ENCODE assay signal across 12 cellular contexts in genomic region chr1:150551049-150551783, GRCh38. TPM values are rescaled to one million over a fixed set of nuclear protein-coding genes. Genes with fewer than 3 reads are reported as not detected.
DNase-seq lines count a peak whose midpoint lies in the region; ATAC-seq and TF ChIP-seq lines count a peak whose summit lies in the region.
"Had no signal": no experiment of that assay in that cellular context is flagged by ENCODE, and none has a peak within 500 bp of the region (broad histone marks: within the 10 kb centered on the region; RNA-seq: fewer than 3 reads in every experiment).

No MANE protein-coding gene starts in this region.

- H3K27ac Mint-ChIP-seq in dendritic cell treated with granulocyte-macrophage colony-stimulating factor and Interleukin-4, amounts not matched to agents 40 ng/mL and 50 ng/mL, for 4 days = peak overlapping the region; percentile 99
- no peak overlapping the region for H3K27ac Mint-ChIP-seq in natural killer cell

- TF ChIP-seq CTCF in cardiac muscle cell (IDR thresholded peaks at IDR 0.05; ENCODE audit: low read depth, low read length) (no peak), natural killer cell (IDR thresholded peaks at IDR 0.05) (no peak)

- H3K36me3 ChIP-seq in cardiac muscle cell = no peaks in the 10 kb centered on the region

- H3K4me1 ChIP-seq in cardiac muscle cell (ENCODE audit: low read depth) = peaks cover 9% of the 10 kb centered on the region

- no peak for DNase-seq in cardiac muscle cell (ENCODE audit: low read depth in 1 of 2, low spot score in 1 of 2)
- DNase-seq in cardiac septum (ENCODE audit: low spot score) = no peak
- no peak for DNase-seq in natural killer cell
- DNase-seq in COLO829 (ENCODE audit: low spot score) = no peak

- H3K4me1 Mint-ChIP-seq in dendritic cell treated with granulocyte-macrophage colony-stimulating factor and Interleukin-4, amounts not matched to agents 40 ng/mL and 50 ng/mL, for 4 days (ENCODE audit: low read depth) = peaks cover 54% of the 10 kb centered on the region
- H3K4me1 Mint-ChIP-seq in natural killer cell = peaks cover 4 to 27% of the 10 kb centered on the region in 2 donors

- no peak overlapping the region for H3K4me3 ChIP-seq in cardiac muscle cell

- H3K27me3 ChIP-seq in cardiac muscle cell = no peaks in the 10 kb centered on the region

- H3K27me3 Mint-ChIP-seq in dendritic cell treated with granulocyte-macrophage colony-stimulating factor and Interleukin-4, amounts not matched to agents 40 ng/mL and 50 ng/mL, for 4 days = peaks cover 2% of the 10 kb centered on the region
- peaks cover 0 to 10% of the 10 kb centered on the region in 2 donors for H3K27me3 Mint-ChIP-seq in natural killer cell (ENCODE audit: low read depth in 2 of 2)

- intact Hi-C loops in cardiac septum (cut with DNase I) = loop anchor here (10.0 kb wide), 1 partner anchor 186 kb away; the partner anchor contains the start of gene RPRD2
- intact Hi-C loops in dendritic cell treated with granulocyte-macrophage colony-stimulating factor and Interleukin-4, amounts not matched to agents 40 ng/mL and 50 ng/mL, for 4 days (cut with micrococcal nuclease) = loop anchor here (5.0 kb wide), 1 partner anchor 89 kb away; no protein-coding TSS in a partner anchor
- intact Hi-C loops in natural killer cell (cut with micrococcal nuclease) = no loop called here

- H3K27ac ChIP-seq in cardiac muscle cell = peak overlapping the region; percentile 73

- peak overlapping the region; percentile 99 for H3K4me3 Mint-ChIP-seq in dendritic cell treated with granulocyte-macrophage colony-stimulating factor and Interleukin-4, amounts not matched to agents 40 ng/mL and 50 ng/mL, for 4 days
- peak overlapping the region; percentile 35 for H3K4me3 Mint-ChIP-seq in natural killer cell
- H3K4me3 Mint-ChIP-seq: central memory CD8-positive, alpha-beta T cell had no signal

- ATAC-seq in natural killer cell (no peak), HG02973 (IDR thresholded peaks at IDR 0.05; ENCODE audit: unreplicated experiment) (no peak), GM18873 (IDR thresholded peaks at IDR 0.05; ENCODE audit: low FRiP score, unreplicated experiment) (no peak), GM19035 (IDR thresholded peaks at IDR 0.05; ENCODE audit: unreplicated experiment) (no peak)
- ATAC-seq: activated CD4-positive, CD25-positive, alpha-beta regulatory T cell treated with anti-CD3 and anti-CD28 coated beads, Interleukin-2, amount 50 U/mL, for 24 hours had no signal

- H3K9me3 ChIP-seq in cardiac muscle cell (ENCODE audit: low read depth) = no peaks in the 10 kb centered on the region

- peaks cover 66% of the 10 kb centered on the region for H3K36me3 Mint-ChIP-seq in dendritic cell treated with granulocyte-macrophage colony-stimulating factor and Interleukin-4, amounts not matched to agents 40 ng/mL and 50 ng/mL, for 4 days (ENCODE audit: low read depth)
- no peaks in the 10 kb centered on the region for H3K36me3 Mint-ChIP-seq in natural killer cell

- H3K9me3 Mint-ChIP-seq in dendritic cell treated with granulocyte-macrophage colony-stimulating factor and Interleukin-4, amounts not matched to agents 40 ng/mL and 50 ng/mL, for 4 days = no peaks in the 10 kb centered on the region
- no peaks in the 10 kb centered on the region for H3K9me3 Mint-ChIP-seq in natural killer cell
- H3K9me3 Mint-ChIP-seq: central memory CD8-positive, alpha-beta T cell had no signal

RNA-seq across cellular contexts. Expression of gene ADAMTSL4, which starts 2.0 kb away (rescaled TPM):
- total RNA-seq in cardiac muscle cell (28.8 and 44.2 TPM in 2 replicates), cardiac septum (28.9 TPM), natural killer cell (1 to 10 TPM; 1.7 to 2.9 (median 2.9) TPM)
- polyA plus RNA-seq in cardiac muscle cell = 51.9 and 65.5 TPM in 2 replicates

RNA-seq across cellular contexts. Expression of gene MCL1, which starts 28.2 kb away (rescaled TPM):
- total RNA-seq in cardiac muscle cell (96.5 and 101 TPM in 2 replicates), cardiac septum (145 TPM), natural killer cell (1,000 to 10,000 TPM in 1 of 3 donors, 100 to 1,000 TPM in 2; 929 to 1,396 (median 938) TPM)
- polyA plus RNA-seq in cardiac muscle cell = 61.2 and 65.2 TPM in 2 replicates

RNA-seq across cellular contexts. Expression of gene FALEC, which starts 35.7 kb away (rescaled TPM):
- total RNA-seq in cardiac muscle cell = 3.9 TPM in 1 of 2 replicates, not detected in the other
- 4.7 and 6.2 TPM in 2 replicates for polyA plus RNA-seq in cardiac muscle cell
- total RNA-seq in cardiac septum = 0.46 TPM
- not detected for total RNA-seq in natural killer cell
- total RNA-seq: CD4-positive, CD25-positive, alpha-beta regulatory T cell; NCI-H460 had no signal

RNA-seq across cellular contexts. Expression of gene ECM1, which starts 43.3 kb away (rescaled TPM):
- total RNA-seq in cardiac muscle cell (0.78 and 1.9 TPM in 2 replicates), cardiac septum (14.5 TPM), natural killer cell (under 1 TPM in 2 of 3 donors, not detected in 1; 0.42 to 0.43 TPM)
- 1.9 and 2.9 TPM in 2 replicates for polyA plus RNA-seq in cardiac muscle cell
